ENCODE assay signal across 8 cellular contexts in genomic region chr2:213104089-213104902, GRCh38.
DNase-seq lines count a peak whose midpoint lies in the region; ATAC-seq and TF ChIP-seq lines count a peak whose summit lies in the region.

No MANE protein-coding gene starts in this region.

- no peak for TF ChIP-seq CTCF in fibroblast of mammary gland (conservative IDR thresholded peaks at IDR 0.05; ENCODE audit: control insufficient read depth, insufficient read depth, low read depth, low read length)
- TF ChIP-seq CTCF in GM20000 (IDR thresholded peaks at IDR 0.05; ENCODE audit: extremely low read depth, missing control alignments): no peak

- ATAC-seq in SK-N-SH treated with all-trans-retinoic acid at 6 μM for 48 hours: peak; percentile 71
- ATAC-seq in HG03108 (IDR thresholded peaks at IDR 0.05; ENCODE audit: unreplicated experiment): no peak

- no peak overlapping the region for H3K4me3 ChIP-seq in fibroblast of mammary gland (ENCODE audit: control insufficient read depth, low read depth, low read length)
- H3K4me3 ChIP-seq in skeletal muscle cell (ENCODE audit: low read depth, low read length): no peak overlapping the region

- DNase-seq in NCI-H2171 treated with DMSO at 0.1 percent for 48 hours (lab: John Stamatoyannopoulos, UW) (peak; percentile 35), NCI-H2171 (lab: John Stamatoyannopoulos, UW) (no peak), fibroblast of mammary gland (ENCODE audit: low read depth) (peak; percentile 19), skeletal muscle cell (ENCODE audit: low read depth) (peak; percentile 39), GM20000 (ENCODE audit: low spot score) (no peak), glomerular visceral epithelial cell (ENCODE audit: extremely low spot score) (no peak)

TF ChIP-seq in SK-N-SH treated with all-trans-retinoic acid at 6 μM for 48 hours, 23 proteins besides CTCF, POLR2A, EP300 and RAD21:
- TF ChIP-seq ISL1 (CRISPR knock-in tag; IDR thresholded peaks at IDR 0.05) (no peak), ZNF565 (CRISPR knock-in tag; conservative IDR thresholded peaks at IDR 0.05; ENCODE audit: low read depth) (no peak)

Comparison
In these comparisons a context has a peak if more than half of its experiments do, and no peak if none do; other contexts are left out.
1. DNase-seq: peak in NCI-H2171 treated with DMSO at 0.1 percent for 48 hours (single experiment), fibroblast of mammary gland (single experiment) and skeletal muscle cell (single experiment); none in NCI-H2171 (single experiment), GM20000 (single experiment) and glomerular visceral epithelial cell (single experiment).